In the genomic region with DNA sequence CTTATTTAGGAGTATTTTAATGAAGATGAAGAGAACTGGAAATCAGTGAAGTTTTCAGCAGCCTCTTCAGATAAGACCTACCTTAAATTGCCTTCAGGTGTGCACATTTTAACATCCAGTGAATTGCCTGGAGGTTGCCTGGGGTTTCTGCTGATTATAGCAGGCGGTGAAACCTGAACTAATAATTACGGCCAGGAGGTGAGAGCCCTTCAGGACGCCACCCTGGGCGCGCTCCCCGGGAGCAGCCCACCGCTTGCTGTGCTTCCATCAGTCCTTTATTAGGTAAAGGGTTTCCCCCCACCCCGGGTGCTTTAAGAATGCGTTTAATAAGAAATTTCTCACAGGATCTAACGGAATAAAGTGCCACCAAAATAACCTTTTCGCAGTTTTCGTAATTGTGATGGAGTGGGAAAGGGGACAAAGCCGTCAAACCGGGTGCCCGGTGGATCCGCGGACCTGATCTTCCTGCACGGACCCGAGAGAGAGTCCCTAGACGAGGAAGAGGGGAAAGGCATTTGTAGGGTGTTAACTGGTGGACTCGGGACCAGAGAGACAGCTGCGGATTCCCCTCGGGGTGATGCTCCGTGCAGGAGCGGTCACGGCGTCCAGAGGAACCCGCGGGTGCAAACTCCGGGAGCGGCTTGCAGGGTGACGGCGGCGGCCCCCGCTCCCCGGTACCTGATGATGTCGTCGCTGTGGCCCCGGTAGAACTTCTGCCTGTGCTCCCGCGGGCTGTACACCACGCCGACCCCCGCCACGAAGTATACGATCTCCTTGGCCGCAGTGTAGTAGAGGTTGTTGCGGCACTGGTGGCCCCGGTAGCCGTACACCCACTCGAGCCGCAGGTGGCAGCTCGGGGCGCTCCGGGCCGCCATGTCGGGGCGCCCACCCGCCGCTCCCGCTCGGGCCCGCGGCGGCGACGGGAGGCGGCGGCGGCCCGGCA, we compare ENCODE assay signal across 8 cellular contexts. TPM values are rescaled to one million over a fixed set of nuclear protein-coding genes. Genes with fewer than 3 reads are reported as not detected.
DNase-seq lines count a peak whose midpoint lies in the region; ATAC-seq and TF ChIP-seq lines count a peak whose summit lies in the region.

No MANE protein-coding gene starts in this region.

- H3K36me3 ChIP-seq in Caco-2 (ENCODE audit: control insufficient read depth, insufficient read depth, low read length) (no peaks in the 10 kb centered on the region), OCI-LY7 (ENCODE audit: insufficient read depth, low read length) (no peaks in the 10 kb centered on the region), mammary epithelial cell (ENCODE audit: insufficient read depth, low read length) (no peaks in the 10 kb centered on the region)

- H3K4me3 Mint-ChIP-seq in Caco-2 (ENCODE audit: unreplicated experiment) (peak overlapping the region; percentile 67), HFFc6 (peak overlapping the region; percentile 88)

- TF ChIP-seq CTCF in Caco-2 (IDR thresholded peaks at IDR 0.05; ENCODE audit: insufficient read depth in 1 of 2, low read depth in 1 of 2, low read length in 1 of 2, severe bottlenecking in 1 of 2, unreplicated experiment in 1 of 2) (no peak), HFFc6 (IDR thresholded peaks at IDR 0.05) (no peak), OCI-LY7 (conservative IDR thresholded peaks at IDR 0.05; ENCODE audit: low read length) (no peak), mammary epithelial cell (conservative IDR thresholded peaks at IDR 0.05 in 1 of 2, IDR thresholded peaks at IDR 0.05 in 1 of 2; ENCODE audit: extremely low read depth in 1 of 2, insufficient read depth in 1 of 2, low read depth in 1 of 2, low read length in 2 of 2) (no peak)

- H3K4me1 Mint-ChIP-seq in Caco-2 (ENCODE audit: low read depth, unreplicated experiment) (no peaks in the 10 kb centered on the region), HFFc6 (ENCODE audit: low read depth) (peaks cover 50% of the 10 kb centered on the region)

- peak overlapping the region; percentile 32 for H3K27ac ChIP-seq in OCI-LY7 (ENCODE audit: low read depth, low read length, poor library complexity, severe bottlenecking)
- H3K27ac ChIP-seq in mammary epithelial cell (ENCODE audit: insufficient read depth, low read depth, low read length), result peak overlapping the region; percentile 16
- H3K27ac ChIP-seq in layer of hippocampus (ENCODE audit: low read depth, low read length), result peak overlapping the region; percentile 46

- POLR2A ChIA-PET in Caco-2 (lab: Charles Lee), result no interaction called here
- POLR2A ChIA-PET in OCI-LY7 (lab: Charles Lee), result interaction anchor here (0.6 to 1.5 kb wide), 4 partner anchors 16 to 144 kb away, joined by 3 to 7 read pairs (median 4); a partner anchor contains a TSS

- H3K4me2 ChIP-seq in OCI-LY7 (ENCODE audit: low read length) (peak overlapping the region; percentile 85), mammary epithelial cell (ENCODE audit: insufficient read depth, low read depth, low read length) (peak overlapping the region; percentile 98)

- ATAC-seq in GM19328 (IDR thresholded peaks at IDR 0.05; ENCODE audit: unreplicated experiment) (no peak), GM19452 (IDR thresholded peaks at IDR 0.05; ENCODE audit: unreplicated experiment) (no peak)

- H3K36me3 Mint-ChIP-seq in Caco-2 (ENCODE audit: insufficient read depth, unreplicated experiment), result no peaks in the 10 kb centered on the region
- peaks cover 3% of the 10 kb centered on the region; the same call in 1 of the 2 replicates for H3K36me3 Mint-ChIP-seq in HFFc6 (ENCODE audit: low read depth)

- H3K9me2 ChIP-seq in OCI-LY7 (ENCODE audit: insufficient read depth, low read length), result no peaks in the 10 kb centered on the region

- H3K9me3 Mint-ChIP-seq in Caco-2 (ENCODE audit: unreplicated experiment) (peaks cover 3% of the 10 kb centered on the region), HFFc6 (no peaks in the 10 kb centered on the region)

- dilution Hi-C loops in mammary epithelial cell (cut with HindIII; ENCODE audit: low sequenced_read_pairs), result no loop called here

- H3K27me3 ChIP-seq in Caco-2 (replicated peaks; ENCODE audit: control insufficient read depth, insufficient read depth, low read length) (no peaks in the 10 kb centered on the region), mammary epithelial cell (ENCODE audit: insufficient read depth, low read length) (no peaks in the 10 kb centered on the region), layer of hippocampus (ENCODE audit: control insufficient read depth, insufficient read depth, low read length) (no peaks in the 10 kb centered on the region)

- CTCF ChIA-PET in Caco-2 (lab: Charles Lee), result interaction anchor here (1.0 to 1.4 kb wide), 2 partner anchors 10 to 33 kb away, joined by 3 to 5 read pairs; a partner anchor contains a TSS
- CTCF ChIA-PET in OCI-LY7 (lab: Charles Lee; ENCODE audit: unreplicated experiment), result no interaction called here
- CTCF ChIA-PET in mammary epithelial cell (lab: Charles Lee; ENCODE audit: low non-redundant PET), result interaction anchor here (0.5 to 0.6 kb wide), 2 partner anchors 77 to 186 kb away, joined by 3 to 4 read pairs; no protein-coding TSS in a partner anchor

- H4K20me1 ChIP-seq in OCI-LY7 (ENCODE audit: insufficient read depth, low read length) (no peaks in the 10 kb centered on the region), mammary epithelial cell (ENCODE audit: insufficient read depth, low read length) (no peaks in the 10 kb centered on the region)

- 19% methylated on average over 19 of the region's 71 CpGs for WGBS in mammary epithelial cell (ENCODE audit: low coverage, missing lambda C conversion rate)

- peak overlapping the region; percentile 37 for H3K9ac ChIP-seq in mammary epithelial cell (ENCODE audit: insufficient read depth, low read length)

- H3K79me2 ChIP-seq in OCI-LY7 (ENCODE audit: insufficient read depth, low read depth, low read length) (no peaks in the 10 kb centered on the region), mammary epithelial cell (ENCODE audit: insufficient read depth, low read length) (no peaks in the 10 kb centered on the region)

- H2AFZ ChIP-seq in OCI-LY7 (ENCODE audit: low read length), result peak overlapping the region; percentile 81
- H2AFZ ChIP-seq in mammary epithelial cell (ENCODE audit: low read depth, low read length), result peak overlapping the region; percentile 98

- H3K4me1 ChIP-seq in Caco-2 (no peaks in the 10 kb centered on the region), OCI-LY7 (ENCODE audit: insufficient read depth, low read length, poor library complexity, severe bottlenecking) (peaks cover 14% of the 10 kb centered on the region), mammary epithelial cell (ENCODE audit: insufficient read depth, low read length) (peaks cover 5% of the 10 kb centered on the region)

- DNase-seq in Caco-2, result peak in 1 of 2 experiments; percentile 13
- peak; percentile 2 for DNase-seq in HFFc6
- DNase-seq in OCI-LY7 (ENCODE audit: low spot score), result peak; percentile 9
- peak; percentile 8 for DNase-seq in mammary epithelial cell
- peak; percentile 13 to 24 for DNase-seq in stimulated activated CD4-positive, alpha-beta T cell treated with anti-CD3 and anti-CD28 coated beads, Interleukin-2, amount 100 ng/mL, for 48 hours

- intact Hi-C loops in Caco-2 (cut with micrococcal nuclease; ENCODE audit: unreplicated experiment), result loop anchor here (2.0 to 5.0 kb wide), 4 partner anchors 33 to 560 kb away; a partner anchor contains a TSS
- intact Hi-C loops in OCI-LY7 (cut with micrococcal nuclease; ENCODE audit: unreplicated experiment), result loop anchor here (1.0 to 10.0 kb wide), 4 partner anchors 33 to 787 kb away; a partner anchor contains a TSS
- intact Hi-C loops in mammary epithelial cell (cut with micrococcal nuclease), result loop anchor here (1.0 to 5.0 kb wide), 4 partner anchors 33 to 205 kb away; a partner anchor contains a TSS

- H3K9me3 ChIP-seq in Caco-2 (no peaks in the 10 kb centered on the region), OCI-LY7 (ENCODE audit: low read length) (no peaks in the 10 kb centered on the region), mammary epithelial cell (replicated peaks; ENCODE audit: insufficient read depth, low read length) (no peaks in the 10 kb centered on the region)

- in situ Hi-C loops in mammary epithelial cell (cut with MboI; ENCODE audit: low sequenced_read_pairs in 2 of 2), result no loop called here

- BruUV-seq in Caco-2 (replicated peaks; lab: Mats Ljungman, UMichigan) (no TSS peak), OCI-LY7 (replicated peaks; lab: Mats Ljungman, UMichigan) (no TSS peak), mammary epithelial cell (replicated peaks; lab: Mats Ljungman, UMichigan) (no TSS peak)

- H3K27ac Mint-ChIP-seq in Caco-2 (ENCODE audit: unreplicated experiment), result no peak overlapping the region
- peak overlapping the region; percentile 55 for H3K27ac Mint-ChIP-seq in HFFc6

- peaks cover 4% of the 10 kb centered on the region for H3K27me3 Mint-ChIP-seq in Caco-2 (ENCODE audit: insufficient read depth, unreplicated experiment)
- H3K27me3 Mint-ChIP-seq in HFFc6 (ENCODE audit: insufficient read depth), result no peaks in the 10 kb centered on the region

- H3K4me3 ChIP-seq in Caco-2 (ENCODE audit: low read depth, low read length) (peak overlapping the region; percentile 60), OCI-LY7 (ENCODE audit: low read depth, low read length, poor library complexity, severe bottlenecking) (peak overlapping the region; percentile 74), mammary epithelial cell (replicated peaks in 1 of 3; ENCODE audit: insufficient read depth in 1 of 3, low read depth in 2 of 3, low read length in 3 of 3) (peak overlapping the region; percentile 68 to 80 (median 71))

RNA-seq across cellular contexts. Expression of a gene that starts 0.9 kb away (rescaled TPM):
- 0.11 and 0.28 TPM in 2 replicates for total RNA-seq in Caco-2 (2022)
- total RNA-seq in HFFc6 (2021; fragmentation: NEBNext Ultra II Directional; extraction: Animal tissue kit (Norgen Biotek cat#: 25700)), result 10 to 100 TPM in 5 of 6 experiments, 1 to 10 TPM in 1; 8.7 to 15.7 (median 14.7) TPM
- total RNA-seq in OCI-LY7 (2014; rRNA removed; shearing (Covaris generic)), result 1.8 and 2.1 TPM in 2 replicates
- total RNA-seq in OCI-LY7 (2022), result 5.2 and 5.6 TPM in 2 replicates
- total RNA-seq in mammary epithelial cell, result 1 to 10 TPM in 1 of 2 donors, under 1 TPM in 1; 0.33 to 2.7 TPM
- 0.69 TPM for polyA plus RNA-seq in mammary epithelial cell
- polyA minus RNA-seq in mammary epithelial cell, result 1.2 TPM

RNA-seq across cellular contexts. Expression of a gene that starts 32.6 kb away (rescaled TPM):
- total RNA-seq in Caco-2 (2022), result 9.6 and 13.6 TPM in 2 replicates
- total RNA-seq in HFFc6 (2021; fragmentation: NEBNext Ultra II Directional; extraction: Animal tissue kit (Norgen Biotek cat#: 25700)), result 10 to 100 TPM; 51.3 to 70.0 (median 58.5) TPM
- 2.7 and 3.0 TPM in 2 replicates for total RNA-seq in OCI-LY7 (2014; rRNA removed; shearing (Covaris generic))
- total RNA-seq in OCI-LY7 (2022), result 8.2 and 9.4 TPM in 2 replicates
- total RNA-seq in mammary epithelial cell, result 10 to 100 TPM; 29.9 to 37.0 TPM
- polyA plus RNA-seq in mammary epithelial cell, result 30.0 TPM
- 21.8 TPM for polyA minus RNA-seq in mammary epithelial cell
